In the genomic region with DNA sequence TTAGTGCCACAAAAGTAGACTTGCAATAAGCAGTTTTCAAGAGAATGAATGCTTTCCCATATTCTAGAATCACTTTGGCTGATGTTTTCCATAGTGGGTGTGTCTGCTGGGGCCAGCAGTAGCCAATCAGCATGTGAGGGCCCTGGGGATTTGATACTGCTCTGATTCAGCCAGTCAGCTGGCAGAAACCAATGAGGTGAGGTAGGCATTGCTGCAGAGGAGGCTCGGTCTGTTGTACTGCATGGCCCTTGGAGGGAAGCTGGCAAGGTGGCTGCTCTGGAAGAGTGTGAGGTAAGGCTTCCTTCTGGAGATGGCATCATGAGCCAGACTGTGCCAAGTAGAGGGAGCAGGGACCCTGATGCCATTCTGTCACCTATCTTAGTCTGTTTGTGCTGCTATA, we compare ENCODE assay signal across 13 cellular contexts. TPM values are rescaled to one million over a fixed set of nuclear protein-coding genes. Genes with fewer than 3 reads are reported as not detected.
DNase-seq lines count a peak whose midpoint lies in the region; TF ChIP-seq lines count a peak whose summit lies in the region.
"Had no signal": no experiment of that assay in that cellular context is flagged by ENCODE, and none has a peak within 500 bp of the region (broad histone marks: within the 10 kb centered on the region; RNA-seq: fewer than 3 reads in every experiment).

No MANE protein-coding gene starts in this region.

- no peak overlapping the region for H3K9ac ChIP-seq in mesendoderm (ENCODE audit: low read length)

- WGBS in mesendoderm (ENCODE audit: extremely low coverage, insufficient coverage, low lambda C conversion rate), result no CpG with 5 or more reads among the region's 1 CpG

- H3K4ac ChIP-seq in mesendoderm (ENCODE audit: low read depth, low read length), result no peak overlapping the region

- peak overlapping the region; percentile 37 for H3K27ac Mint-ChIP-seq in chondrocyte (ENCODE audit: unreplicated experiment)

- no peak overlapping the region for H2BK5ac ChIP-seq in mesendoderm (ENCODE audit: low read length)

- no peak overlapping the region for H3K23ac ChIP-seq in mesendoderm (ENCODE audit: low read length)

- no peak for TF ChIP-seq CTCF in chondrocyte (IDR thresholded peaks at IDR 0.05)

- no peaks in the 10 kb centered on the region for H3K79me1 ChIP-seq in mesendoderm (ENCODE audit: low read length)

- H3K36me3 Mint-ChIP-seq in chondrocyte (ENCODE audit: low read depth), result peaks cover 47% of the 10 kb centered on the region

- no peaks in the 10 kb centered on the region for H3K27me3 ChIP-seq in mesendoderm (ENCODE audit: insufficient read depth, low read length, poor library complexity)

- H3K27me3 Mint-ChIP-seq in chondrocyte (ENCODE audit: low read depth), result no peaks in the 10 kb centered on the region

- no peak overlapping the region for H3K27ac ChIP-seq in mesendoderm (ENCODE audit: low read depth, low read length)
- H3K27ac ChIP-seq: epithelial cell of prostate had no signal

- peaks cover 11% of the 10 kb centered on the region for H3K9me3 Mint-ChIP-seq in chondrocyte (ENCODE audit: low read depth)

- no peak overlapping the region for H2BK120ac ChIP-seq in mesendoderm (ENCODE audit: low read depth, low read length)

- no peak overlapping the region for H3K4me3 Mint-ChIP-seq in chondrocyte (ENCODE audit: unreplicated experiment)
- H3K4me3 Mint-ChIP-seq: neural crest cell had no signal

- peak; percentile 8 for DNase-seq in activated CD4-positive, alpha-beta T cell treated with anti-CD3 and anti-CD28 coated beads for 48 hours
- DNase-seq in activated CD4-positive, alpha-beta T cell treated with anti-CD3 and anti-CD28 coated beads, Interleukin-2, amount 50 U/mL, for 4 hours, result no peak
- DNase-seq in LHCN-M2 (ENCODE audit: low read depth) (peak; percentile 49), chondrocyte (ENCODE audit: low spot score) (no peak), mesendoderm (peak; percentile 30), GM19240 (ENCODE audit: insufficient read length, low spot score) (no peak), HuH-7.5 (ENCODE audit: low spot score) (no peak)
- DNase-seq in stimulated activated CD4-positive, alpha-beta T cell treated with anti-CD3 and anti-CD28 coated beads, Interleukin-4, amount 100 ng/mL, for 24 hours, result no peak
- DNase-seq: GOT3, islet precursor cell, NCI-H2081 treated with DMSO at 0.1 percent for 48 hours had no signal

- H3K4me3 ChIP-seq in mesendoderm (ENCODE audit: low read length), result no peak overlapping the region

- peaks cover 37% of the 10 kb centered on the region for H3K4me1 Mint-ChIP-seq in chondrocyte (ENCODE audit: low read depth)

- H3K4me1 ChIP-seq in mesendoderm (ENCODE audit: control insufficient read depth, low read depth, low read length), result no peaks in the 10 kb centered on the region

- H4K5ac ChIP-seq in mesendoderm (ENCODE audit: low read length), result no peak overlapping the region

- H2AK5ac ChIP-seq in mesendoderm (ENCODE audit: low read length), result no peak overlapping the region

- no peak overlapping the region for H3K4me2 ChIP-seq in mesendoderm (ENCODE audit: low read length)

- H3K56ac ChIP-seq in mesendoderm (ENCODE audit: low read length), result no peak overlapping the region

- peaks cover 1% of the 10 kb centered on the region for H3K36me3 ChIP-seq in mesendoderm (ENCODE audit: control insufficient read depth, insufficient read depth, low read length)

- no peak overlapping the region for H2BK15ac ChIP-seq in mesendoderm (replicated peaks; ENCODE audit: low read depth)

- no peak overlapping the region for H4K8ac ChIP-seq in mesendoderm (ENCODE audit: low read depth, low read length)

- H3K18ac ChIP-seq in mesendoderm (ENCODE audit: low read length), result no peak overlapping the region

- no peaks in the 10 kb centered on the region for H3K79me2 ChIP-seq in mesendoderm (ENCODE audit: control insufficient read depth, insufficient read depth, low read length)

RNA-seq across cellular contexts. Expression of a gene that starts 22.7 kb away (rescaled TPM):
- 27.4 and 31.6 TPM in 2 replicates for total RNA-seq in LHCN-M2 (2014; rRNA removed)
- polyA plus RNA-seq in LHCN-M2 (2012), result 10.2 TPM
- 19.4 to 20.1 TPM (median 19.8 TPM) in 3 replicates for total RNA-seq in chondrocyte
- polyA plus RNA-seq in mesendoderm (2013, experiment 1 of 2), result 11.2 TPM
- polyA plus RNA-seq in mesendoderm (2013, experiment 2 of 2), result 11.0 TPM

Comparison
In these comparisons a context has a peak if more than half of its experiments do, and no peak if none do; other contexts are left out.
1. DNase-seq: peak in activated CD4-positive, alpha-beta T cell treated with anti-CD3 and anti-CD28 coated beads for 48 hours (single experiment), LHCN-M2 (single experiment) and mesendoderm (single experiment); none in activated CD4-positive, alpha-beta T cell treated with anti-CD3 and anti-CD28 coated beads, Interleukin-2, amount 50 U/mL, for 4 hours (0 of 2), chondrocyte (single experiment), GM19240 (single experiment), HuH-7.5 (single experiment) and stimulated activated CD4-positive, alpha-beta T cell treated with anti-CD3 and anti-CD28 coated beads, Interleukin-4, amount 100 ng/mL, for 24 hours (single experiment).